8 cellular contexts compared by ENCODE assay signal in the genomic region with DNA sequence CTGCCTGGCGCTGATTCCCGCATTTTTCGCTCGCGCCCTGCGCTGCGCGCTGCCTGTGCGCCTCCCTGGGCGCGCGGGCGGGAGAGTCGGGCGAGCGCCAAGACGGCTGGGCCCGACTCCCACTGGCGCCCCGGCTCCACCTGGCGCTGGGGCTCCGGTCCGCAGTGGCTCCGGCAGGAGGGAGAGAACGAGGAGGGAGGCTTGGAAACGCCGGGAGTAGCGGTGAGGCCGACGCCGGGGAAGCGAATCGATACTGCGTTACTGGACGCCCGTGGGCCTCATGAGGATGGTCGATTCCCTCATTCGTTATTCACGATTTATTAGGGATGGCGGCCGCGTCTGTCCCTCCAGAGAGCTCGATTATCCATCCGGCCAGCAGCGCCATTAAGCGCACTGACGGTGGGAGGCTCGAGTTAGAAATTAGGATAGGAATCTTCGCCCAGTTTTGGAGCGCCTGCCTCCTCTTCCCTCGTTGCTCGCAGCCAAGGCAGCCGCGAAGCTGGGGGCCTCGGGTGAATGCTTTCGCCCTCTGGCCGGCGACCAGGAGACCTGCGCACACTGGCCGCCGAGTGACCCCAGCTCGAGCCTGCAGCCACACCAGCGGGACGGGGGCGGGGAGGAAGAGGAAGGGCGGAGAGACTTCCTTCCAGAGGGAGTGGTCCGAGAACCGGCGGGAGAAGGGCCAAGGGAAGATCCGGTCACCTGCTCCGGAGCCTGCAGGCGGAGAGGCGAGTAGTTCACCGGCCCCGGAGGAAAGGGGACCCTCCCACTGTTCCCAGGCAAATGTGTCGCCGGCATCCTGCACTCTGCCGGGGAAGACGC. TPM values are rescaled to one million over a fixed set of nuclear protein-coding genes. Genes with fewer than 3 reads are reported as not detected.
DNase-seq lines count a peak whose midpoint lies in the region; ATAC-seq and TF ChIP-seq lines count a peak whose summit lies in the region.

No MANE protein-coding gene starts in this region.

- POLR2A ChIA-PET in activated CD4-positive, alpha-beta T cell treated with anti-CD3 and anti-CD28 coated beads, Interleukin-2, amount 10 ng/mL, durations not matched to agents 7 days and 5 days (lab: Charles Lee): no interaction called here

- peaks cover 48% of the 10 kb centered on the region for H3K4me1 Mint-ChIP-seq in activated CD4-positive, alpha-beta T cell treated with anti-CD3 and anti-CD28 coated beads, Interleukin-2, amount 10 ng/mL, durations not matched to agents 7 days and 5 days
- peaks cover 23% of the 10 kb centered on the region for H3K4me1 Mint-ChIP-seq in activated T-helper 17 cell treated with anti-CD3 and anti-CD28 coated beads, Interleukin-2, amount 50 U/mL, for 72 hours
- H3K4me1 Mint-ChIP-seq in osteocyte (ENCODE audit: unreplicated experiment): peaks cover 61% of the 10 kb centered on the region

- H3K27ac Mint-ChIP-seq in activated CD4-positive, alpha-beta T cell treated with anti-CD3 and anti-CD28 coated beads, Interleukin-2, amount 10 ng/mL, durations not matched to agents 7 days and 5 days: no peak overlapping the region
- H3K27ac Mint-ChIP-seq in activated T-helper 17 cell treated with anti-CD3 and anti-CD28 coated beads, Interleukin-2, amount 50 U/mL, for 72 hours: no peak overlapping the region
- H3K27ac Mint-ChIP-seq in osteocyte (ENCODE audit: unreplicated experiment): peak overlapping the region; percentile 72

- peaks cover 54% of the 10 kb centered on the region for H3K27me3 Mint-ChIP-seq in activated CD4-positive, alpha-beta T cell treated with anti-CD3 and anti-CD28 coated beads, Interleukin-2, amount 10 ng/mL, durations not matched to agents 7 days and 5 days
- H3K27me3 Mint-ChIP-seq in activated T-helper 17 cell treated with anti-CD3 and anti-CD28 coated beads, Interleukin-2, amount 50 U/mL, for 72 hours: peaks cover 26% of the 10 kb centered on the region
- no peaks in the 10 kb centered on the region for H3K27me3 Mint-ChIP-seq in osteocyte (ENCODE audit: unreplicated experiment)

- H3K9me3 Mint-ChIP-seq in activated CD4-positive, alpha-beta T cell treated with anti-CD3 and anti-CD28 coated beads, Interleukin-2, amount 10 ng/mL, durations not matched to agents 7 days and 5 days: no peaks in the 10 kb centered on the region
- no peaks in the 10 kb centered on the region for H3K9me3 Mint-ChIP-seq in activated T-helper 17 cell treated with anti-CD3 and anti-CD28 coated beads, Interleukin-2, amount 50 U/mL, for 72 hours
- H3K9me3 Mint-ChIP-seq in osteocyte (ENCODE audit: unreplicated experiment): no peaks in the 10 kb centered on the region

- TF ChIP-seq CTCF in osteocyte (IDR thresholded peaks at IDR 0.05): no peak

- peak overlapping the region; percentile 48 for H3K4me3 Mint-ChIP-seq in activated CD4-positive, alpha-beta T cell treated with anti-CD3 and anti-CD28 coated beads, Interleukin-2, amount 10 ng/mL, durations not matched to agents 7 days and 5 days
- H3K4me3 Mint-ChIP-seq in activated T-helper 17 cell treated with anti-CD3 and anti-CD28 coated beads, Interleukin-2, amount 50 U/mL, for 72 hours: peak overlapping the region; percentile 86
- H3K4me3 Mint-ChIP-seq in osteocyte (ENCODE audit: unreplicated experiment): peak overlapping the region; percentile 99

- H3K36me3 Mint-ChIP-seq in activated CD4-positive, alpha-beta T cell treated with anti-CD3 and anti-CD28 coated beads, Interleukin-2, amount 10 ng/mL, durations not matched to agents 7 days and 5 days (ENCODE audit: low read depth): peaks cover 14% of the 10 kb centered on the region
- peaks cover 36% of the 10 kb centered on the region for H3K36me3 Mint-ChIP-seq in activated T-helper 17 cell treated with anti-CD3 and anti-CD28 coated beads, Interleukin-2, amount 50 U/mL, for 72 hours (ENCODE audit: low read depth)
- H3K36me3 Mint-ChIP-seq in osteocyte (ENCODE audit: unreplicated experiment): peaks cover under 1% of the 10 kb centered on the region

- CTCF ChIA-PET in activated CD4-positive, alpha-beta T cell treated with anti-CD3 and anti-CD28 coated beads, Interleukin-2, amount 10 ng/mL, durations not matched to agents 7 days and 5 days (lab: Charles Lee): interaction anchor here (0.6 to 0.8 kb wide), 2 partner anchors 11 to 187 kb away, joined by 3 to 4 read pairs; no protein-coding TSS in a partner anchor

- ATAC-seq in activated T-helper 17 cell treated with anti-CD3 and anti-CD28 coated beads, Interleukin-2, amount 50 U/mL, for 72 hours (replicated peaks): no peak
- ATAC-seq in Right ventricle myocardium superior (ENCODE audit: poor library complexity) (peak; percentile 45), HG03196 (IDR thresholded peaks at IDR 0.05; ENCODE audit: unreplicated experiment) (no peak), HG03521 (IDR thresholded peaks at IDR 0.05; ENCODE audit: unreplicated experiment) (no peak)

- intact Hi-C loops in Right ventricle myocardium superior (cut with DNase I): loop anchor here (5.0 kb wide), 1 partner anchor 48 kb away; a partner anchor contains a TSS

- DNase-seq in activated CD4-positive, alpha-beta T cell treated with anti-CD3 and anti-CD28 coated beads, Interleukin-2, amount 10 ng/mL, durations not matched to agents 7 days and 5 days: no peak
- no peak for DNase-seq in activated CD4-positive, alpha-beta T cell treated with anti-CD3 and anti-CD28 coated beads for 1 hour
- DNase-seq in NCI-H2171 (lab: John Stamatoyannopoulos, UW) (peak; percentile 51), Right ventricle myocardium superior (peak; percentile 92), osteocyte (ENCODE audit: extremely low spot score, unreplicated experiment) (no peak)

RNA-seq across cellular contexts. Expression of a gene that starts 1.3 kb away (rescaled TPM):
- total RNA-seq in activated CD4-positive, alpha-beta T cell treated with anti-CD3 and anti-CD28 coated beads, Interleukin-2, amount 10 ng/mL, durations not matched to agents 7 days and 5 days: under 1 TPM; 0.22 to 0.23 TPM
- 1 to 10 TPM; 1.6 to 4.3 TPM for total RNA-seq in activated T-helper 17 cell treated with anti-CD3 and anti-CD28 coated beads, Interleukin-2, amount 50 U/mL, for 72 hours
- total RNA-seq in Right ventricle myocardium superior (22.2 TPM), osteocyte (66.1 and 66.9 TPM in 2 replicates)

RNA-seq across cellular contexts. Expression of a gene that starts 3.1 kb away (rescaled TPM):
- 100 to 1,000 TPM; 262 to 294 TPM for total RNA-seq in activated CD4-positive, alpha-beta T cell treated with anti-CD3 and anti-CD28 coated beads, Interleukin-2, amount 10 ng/mL, durations not matched to agents 7 days and 5 days
- 100 to 1,000 TPM; 235 to 375 TPM for total RNA-seq in activated T-helper 17 cell treated with anti-CD3 and anti-CD28 coated beads, Interleukin-2, amount 50 U/mL, for 72 hours
- total RNA-seq in Right ventricle myocardium superior (154 TPM), osteocyte (144 TPM in 2 replicates)

RNA-seq across cellular contexts. Expression of a gene that starts 19.3 kb away (rescaled TPM):
- total RNA-seq in activated CD4-positive, alpha-beta T cell treated with anti-CD3 and anti-CD28 coated beads, Interleukin-2, amount 10 ng/mL, durations not matched to agents 7 days and 5 days: 10 to 100 TPM; 45.7 to 46.3 TPM
- total RNA-seq in activated T-helper 17 cell treated with anti-CD3 and anti-CD28 coated beads, Interleukin-2, amount 50 U/mL, for 72 hours: 10 to 100 TPM; 36.1 to 57.3 TPM
- 82.5 TPM for total RNA-seq in Right ventricle myocardium superior
- 15.0 and 16.7 TPM in 2 replicates for total RNA-seq in osteocyte

RNA-seq across cellular contexts. Expression of a gene that starts 44.4 kb away (rescaled TPM):
- total RNA-seq in activated CD4-positive, alpha-beta T cell treated with anti-CD3 and anti-CD28 coated beads, Interleukin-2, amount 10 ng/mL, durations not matched to agents 7 days and 5 days: 100 to 1,000 TPM; 251 to 264 TPM
- 100 to 1,000 TPM; 232 to 395 TPM for total RNA-seq in activated T-helper 17 cell treated with anti-CD3 and anti-CD28 coated beads, Interleukin-2, amount 50 U/mL, for 72 hours
- 71.9 TPM for total RNA-seq in Right ventricle myocardium superior
- 96.1 and 107 TPM in 2 replicates for total RNA-seq in osteocyte

RNA-seq across cellular contexts. Expression of a gene that starts 49.9 kb away (rescaled TPM):
- 10 to 100 TPM; 49.4 to 52.6 TPM for total RNA-seq in activated CD4-positive, alpha-beta T cell treated with anti-CD3 and anti-CD28 coated beads, Interleukin-2, amount 10 ng/mL, durations not matched to agents 7 days and 5 days
- 10 to 100 TPM; 37.1 to 43.8 TPM for total RNA-seq in activated T-helper 17 cell treated with anti-CD3 and anti-CD28 coated beads, Interleukin-2, amount 50 U/mL, for 72 hours
- total RNA-seq in Right ventricle myocardium superior (41.9 TPM), osteocyte (70.2 and 77.4 TPM in 2 replicates)

Comparison
In these comparisons a context has a peak if more than half of its experiments do, and no peak if none do; other contexts are left out.
1. DNase-seq: peak in NCI-H2171 (single experiment) and Right ventricle myocardium superior (single experiment); none in activated CD4-positive, alpha-beta T cell treated with anti-CD3 and anti-CD28 coated beads, Interleukin-2, amount 10 ng/mL, durations not matched to agents 7 days and 5 days (single experiment), activated CD4-positive, alpha-beta T cell treated with anti-CD3 and anti-CD28 coated beads for 1 hour (single experiment) and osteocyte (single experiment).
2. H3K4me3 Mint-ChIP-seq: peak in every context shown above with its lines; median percentile 99 in osteocyte; 86 in activated T-helper 17 cell treated with anti-CD3 and anti-CD28 coated beads, Interleukin-2, amount 50 U/mL, for 72 hours; 48 in activated CD4-positive, alpha-beta T cell treated with anti-CD3 and anti-CD28 coated beads, Interleukin-2, amount 10 ng/mL, durations not matched to agents 7 days and 5 days.